In the genomic region with DNA sequence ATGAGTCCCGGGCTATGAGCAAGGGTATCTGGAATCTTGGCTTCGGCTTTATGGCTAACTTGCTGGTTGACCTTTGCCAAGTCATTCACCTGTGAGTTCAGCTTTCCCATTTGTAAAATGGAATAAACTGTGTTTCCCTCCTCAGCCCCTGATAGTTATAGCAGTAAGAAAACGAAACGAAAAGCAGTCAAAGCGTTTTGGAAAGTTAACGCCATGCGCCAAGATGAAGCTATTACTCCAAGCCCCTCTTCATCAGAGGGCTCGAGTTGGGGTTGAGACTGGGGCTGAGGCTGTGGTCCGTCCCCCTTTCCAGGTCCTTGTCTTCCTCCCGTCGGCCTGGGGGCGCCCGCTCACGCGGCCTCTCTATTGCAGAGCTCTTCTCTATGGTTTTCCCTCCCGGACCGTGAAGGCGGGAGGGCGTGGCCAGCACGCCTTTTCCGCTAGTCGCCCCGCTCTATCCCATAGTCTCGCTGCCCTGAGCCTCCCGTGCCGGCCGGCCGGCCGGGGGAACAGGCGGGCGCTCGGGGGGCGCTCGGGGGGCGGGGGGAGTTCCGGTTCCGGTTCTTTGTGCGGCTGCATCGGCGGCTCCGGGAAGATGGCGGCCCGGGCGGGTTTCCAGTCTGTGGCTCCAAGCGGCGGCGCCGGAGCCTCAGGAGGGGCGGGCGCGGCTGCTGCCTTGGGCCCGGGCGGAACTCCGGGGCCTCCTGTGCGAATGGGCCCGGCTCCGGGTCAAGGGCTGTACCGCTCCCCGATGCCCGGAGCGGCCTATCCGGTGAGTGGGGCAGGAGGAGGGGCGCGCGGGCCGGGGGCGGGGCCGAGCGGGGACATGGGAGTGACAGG, we compare ENCODE assay signal across 8 cellular contexts. TPM values are rescaled to one million over a fixed set of nuclear protein-coding genes. Genes with fewer than 3 reads are reported as not detected.
DNase-seq lines count a peak whose midpoint lies in the region; ATAC-seq and TF ChIP-seq lines count a peak whose summit lies in the region.

TSS of gene SMARCD1 (plus strand) at position 568 of the 840 bp plus-strand sequence. CDS start at position 596, 28 bp downstream.

- no peaks in the 10 kb centered on the region; the same call in 1 of the 2 replicates for H3K4me1 ChIP-seq in HUES64 (ENCODE audit: insufficient read depth, low read length)
- H3K4me1 ChIP-seq in OCI-LY3 (ENCODE audit: low read length), result peaks cover 6% of the 10 kb centered on the region; the same call in 1 of the 2 replicates
- peaks cover 10% of the 10 kb centered on the region for H3K4me1 ChIP-seq in mucosa of descending colon (ENCODE audit: low read depth)

- H3K27me3 Mint-ChIP-seq in Calu3 (ENCODE audit: unreplicated experiment), result no peaks in the 10 kb centered on the region

- H4K20me1 ChIP-seq in OCI-LY3 (ENCODE audit: insufficient read depth, low read length), result peaks cover 5% of the 10 kb centered on the region

- peaks cover 20% of the 10 kb centered on the region for H3K79me2 ChIP-seq in OCI-LY3 (ENCODE audit: low read length)

- CTCF ChIA-PET in Calu3 (lab: Charles Lee), result interaction anchor here (0.7 to 1.5 kb wide), 6 partner anchors 13 to 86 kb away, joined by 3 to 9 read pairs (median 6); partner anchors contain the start of genes COX14 and GPD1

- TF ChIP-seq CTCF in Calu3 (IDR thresholded peaks at IDR 0.05; ENCODE audit: unreplicated experiment) (no peak), OCI-LY3 (IDR thresholded peaks at IDR 0.05; ENCODE audit: low read depth, low read length) (peak; percentile 79), epithelial cell of esophagus (IDR thresholded peaks at IDR 0.05; ENCODE audit: insufficient read depth, low read depth, low read length, missing control alignments) (peak; percentile 54), mucosa of descending colon (IDR thresholded peaks at IDR 0.05) (no peak)

- peak within 1 kb of the TSS; percentile 67 for H3K4me3 ChIP-seq in HUES64 (ENCODE audit: low read length)
- H3K4me3 ChIP-seq in OCI-LY3 (ENCODE audit: low read length), result peak within 1 kb of the TSS; percentile 80
- H3K4me3 ChIP-seq in epithelial cell of esophagus (ENCODE audit: low read length), result peak within 1 kb of the TSS; percentile 83
- peak within 1 kb of the TSS; percentile 88 for H3K4me3 ChIP-seq in mucosa of descending colon

- DNase-seq in Calu3 (peak; percentile 79), activated T-cell treated with anti-CD3 and anti-CD28 coated beads for 1 hour (ENCODE audit: low read depth) (peak; percentile 76), epithelial cell of esophagus (ENCODE audit: low read depth) (peak; percentile 91), mucosa of descending colon (peak; percentile 92 to 96 (median 92))
- peak; percentile 85 for DNase-seq in stimulated activated CD8-positive, alpha-beta memory T cell treated with anti-CD3 and anti-CD28 coated beads, Interleukin-4, amount 100 ng/mL, for 24 hours (ENCODE audit: low read depth)

- no peaks in the 10 kb centered on the region for H3K9me3 ChIP-seq in HUES64 (ENCODE audit: insufficient read depth, low read depth, low read length)
- no peaks in the 10 kb centered on the region for H3K9me3 ChIP-seq in OCI-LY3 (ENCODE audit: insufficient read depth, low read length)
- H3K9me3 ChIP-seq in mucosa of descending colon, result no peaks in the 10 kb centered on the region

- BruUV-seq in Calu3 (replicated peaks; lab: Mats Ljungman, UMichigan), result no TSS peak

- peak within 1 kb of the TSS; percentile 98 for H3K27ac ChIP-seq in HUES64 (ENCODE audit: low read depth, low read length)
- peak within 1 kb of the TSS; percentile 76 for H3K27ac ChIP-seq in OCI-LY3 (ENCODE audit: low read length)

- peak within 1 kb of the TSS; percentile 81 for H3K4me2 ChIP-seq in OCI-LY3 (ENCODE audit: low read length)

- intact Hi-C loops in Calu3 (cut with micrococcal nuclease; ENCODE audit: unreplicated experiment) (no loop called here), mucosa of descending colon (cut with DNase I, micrococcal nuclease) (no loop called here)

- H3K36me3 Mint-ChIP-seq in Calu3 (ENCODE audit: insufficient read depth, unreplicated experiment), result peaks cover 22% of the 10 kb centered on the region

- peak within 1 kb of the TSS; percentile 83 for H3K27ac Mint-ChIP-seq in Calu3 (ENCODE audit: unreplicated experiment)

- H3K9me3 Mint-ChIP-seq in Calu3 (ENCODE audit: low read depth, unreplicated experiment), result no peaks in the 10 kb centered on the region

- H3K4me3 Mint-ChIP-seq in Calu3 (ENCODE audit: low read depth, unreplicated experiment), result peak within 1 kb of the TSS; percentile 86

- peaks cover 14% of the 10 kb centered on the region for H3K4me1 Mint-ChIP-seq in Calu3 (ENCODE audit: low read depth, unreplicated experiment)

- WGBS in HUES64, result 1% methylated on average over 69 of the region's 69 CpGs

- peaks cover 20% of the 10 kb centered on the region for H3K27me3 ChIP-seq in HUES64 (ENCODE audit: insufficient read depth, low read length)
- no peaks in the 10 kb centered on the region for H3K27me3 ChIP-seq in OCI-LY3 (ENCODE audit: low read depth, low read length)

- peak; percentile 87 for ATAC-seq in GM21390 (IDR thresholded peaks at IDR 0.05; ENCODE audit: unreplicated experiment)
- ATAC-seq in mucosa of descending colon, result peak; percentile 92

- H3K36me3 ChIP-seq in HUES64 (ENCODE audit: insufficient read depth, low read length), result peaks cover 37% of the 10 kb centered on the region
- H3K36me3 ChIP-seq in OCI-LY3 (replicated peaks; ENCODE audit: low read depth, low read length), result peaks cover 25% of the 10 kb centered on the region
- H3K36me3 ChIP-seq in mucosa of descending colon (ENCODE audit: low read depth), result peaks cover 5% of the 10 kb centered on the region

- H3K9ac ChIP-seq in HUES64 (ENCODE audit: low read depth, low read length) (peak within 1 kb of the TSS; percentile 87), OCI-LY3 (ENCODE audit: low read length) (peak within 1 kb of the TSS; percentile 78)

- H2AFZ ChIP-seq in OCI-LY3 (ENCODE audit: low read depth, low read length), result peak within 1 kb of the TSS; percentile 79; the same call in 1 of the 2 replicates

RNA-seq across cellular contexts. Expression of gene SMARCD1, which starts in this region (rescaled TPM):
- total RNA-seq in Calu3 (2022), result 36.9 and 40.9 TPM in 2 replicates
- polyA plus RNA-seq in HUES64 (2013, experiment 1 of 2), result 134 TPM
- polyA plus RNA-seq in HUES64 (2013, experiment 2 of 2), result 125 TPM
- total RNA-seq in mucosa of descending colon, result 10 to 100 TPM; 34.2 to 44.9 (median 38.9) TPM

Comparison
In these comparisons a context has a peak if more than half of its experiments do, and no peak if none do; other contexts are left out.
1. Peak in every context shown above with its lines: DNase-seq, ATAC-seq, H3K4me3 ChIP-seq and H3K27ac ChIP-seq.
2. CTCF ChIP-seq: peak in OCI-LY3 (single experiment) and epithelial cell of esophagus (single experiment); none in Calu3 (single experiment) and mucosa of descending colon (single experiment).